8 cellular contexts compared by ENCODE assay signal in the genomic region with DNA sequence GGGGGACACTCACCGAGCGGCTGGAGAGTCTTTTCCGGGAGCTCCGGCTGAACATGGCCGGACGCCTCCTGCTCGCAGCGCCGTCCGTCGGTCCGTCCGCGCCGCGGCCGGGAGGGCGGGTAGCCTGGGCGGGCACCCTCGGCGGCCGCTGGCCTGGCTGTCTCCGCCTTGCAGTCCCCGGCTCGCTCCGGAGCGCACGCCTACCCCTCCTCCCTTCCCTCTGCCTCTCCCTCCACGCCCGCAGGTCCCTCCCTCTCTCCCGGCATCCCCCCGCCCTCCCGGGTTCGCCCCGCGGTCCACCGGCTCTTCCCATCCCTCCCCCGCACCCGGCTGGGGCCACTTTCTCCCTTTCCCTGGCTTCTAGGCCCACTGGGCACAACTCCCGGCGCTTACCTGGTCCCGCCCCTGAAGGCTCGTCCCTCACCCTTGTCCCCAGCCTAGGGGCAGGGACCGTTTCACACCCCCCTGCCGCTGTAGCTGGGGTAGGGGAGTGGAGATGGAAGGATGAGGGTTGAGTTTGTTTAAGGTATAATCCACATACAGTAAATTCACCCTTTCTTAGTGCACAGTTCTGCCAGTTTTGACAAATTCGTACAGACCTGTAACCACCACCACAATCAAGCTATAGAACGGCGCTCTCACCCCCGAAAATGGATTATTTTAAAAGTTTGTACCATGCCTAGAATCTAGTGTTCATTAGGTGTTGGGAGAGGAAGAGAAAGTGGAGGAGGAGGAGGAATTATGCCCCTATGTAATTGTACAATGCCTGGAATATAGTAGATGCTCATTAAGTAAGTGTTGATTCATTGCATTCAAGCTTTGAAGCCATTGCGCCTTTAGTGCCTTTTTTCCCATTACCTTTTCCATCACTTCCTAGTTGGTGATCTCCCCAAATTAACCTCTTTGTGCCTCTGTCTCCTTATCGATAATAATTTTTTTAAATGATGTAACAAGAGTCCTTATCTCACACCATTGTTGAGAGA.
A peak's percentile ranks its signal among the peaks of the same experiment; 100 is the strongest.
DNase-seq lines count a peak whose midpoint lies in the region; ATAC-seq and TF ChIP-seq lines count a peak whose summit lies in the region.

No MANE protein-coding gene starts in this region.

- no peaks in the 10 kb centered on the region for H3K36me3 ChIP-seq in left lung
- no peaks in the 10 kb centered on the region for H3K36me3 ChIP-seq in aorta (ENCODE audit: control insufficient read depth in 1 of 2, insufficient read depth in 2 of 2, low read length in 1 of 2)

- no peak for TF ChIP-seq CTCF in cardiac fibroblast (IDR thresholded peaks at IDR 0.05; ENCODE audit: low read depth, low read length)
- no peak for TF ChIP-seq CTCF in left lung (IDR thresholded peaks at IDR 0.05)

- H3K9me3 ChIP-seq in left lung (no peaks in the 10 kb centered on the region), aorta (ENCODE audit: control insufficient read depth, low read length) (no peaks in the 10 kb centered on the region)

- H3K4me3 ChIP-seq in cardiac fibroblast (replicated peaks in 1 of 2; ENCODE audit: low read depth in 2 of 2, low read length in 2 of 2) (peak overlapping the region; percentile 47 to 54), left lung (peak overlapping the region; percentile 46 to 58), aorta (ENCODE audit: low read length in 2 of 2) (peak overlapping the region; percentile 27 to 39)

- ATAC-seq in Right ventricle myocardium inferior (no peak), left lung (peak; percentile 87), aorta (ENCODE audit: low FRiP score) (peak; percentile 30), GM19397 (IDR thresholded peaks at IDR 0.05; ENCODE audit: unreplicated experiment) (no peak)

- H3K27me3 ChIP-seq in left lung, result peaks cover 0 to 32% of the 10 kb centered on the region in 2 donors
- H3K27me3 ChIP-seq in aorta (ENCODE audit: control insufficient read depth in 1 of 2, insufficient read depth in 2 of 2, low read length in 1 of 2), result no peaks in the 10 kb centered on the region

- intact Hi-C loops in Right ventricle myocardium inferior (cut with DNase I), result no loop called here
- intact Hi-C loops in cardiac septum (cut with DNase I), result no loop called here
- intact Hi-C loops in left lung (cut with DNase I), result no loop called here
- intact Hi-C loops in aorta (cut with DNase I), result no loop called here

- peak overlapping the region in 1 of 2 donors; percentile 65 for H3K27ac ChIP-seq in left lung
- no peak overlapping the region for H3K27ac ChIP-seq in aorta (ENCODE audit: low read depth in 1 of 2, low read length in 2 of 2)

- H3K4me1 ChIP-seq in left lung (peaks cover 8 to 25% of the 10 kb centered on the region in 2 donors), aorta (ENCODE audit: control insufficient read depth in 1 of 2, insufficient read depth in 2 of 2, low read length in 2 of 2) (no peaks in the 10 kb centered on the region)

- WGBS in aorta, 2 donors, result 16 to 22% methylated on average over 38 to 51 of the region's 51 CpGs

- DNase-seq in Right ventricle myocardium inferior (ENCODE audit: missing footprints) (peak; percentile 50), cardiac septum (ENCODE audit: low spot score) (no peak), cardiac fibroblast (ENCODE audit: low read depth in 2 of 2) (peak in 1 of 2 donors; percentile 55), left lung (peak; percentile 53 to 88), aorta (peak in 1 of 2 donors; percentile 79), NCI-H446 treated with DMSO at 0.1 percent for 48 hours (lab: John Stamatoyannopoulos, UW) (no peak), NCI-H128 (lab: John Stamatoyannopoulos, UW; ENCODE audit: unreplicated experiment) (no peak)

Comparison
In these comparisons a context has a peak if more than half of its experiments do, and no peak if none do; other contexts are left out.
1. DNase-seq: peak in Right ventricle myocardium inferior (single experiment) and left lung (2 of 2); none in cardiac septum (single experiment), NCI-H446 treated with DMSO at 0.1 percent for 48 hours (single experiment) and NCI-H128 (single experiment).
2. ATAC-seq: peak in left lung (single experiment) and aorta (single experiment); none in Right ventricle myocardium inferior (single experiment) and GM19397 (single experiment).
3. Peak in every context shown above with its lines, with median percentiles within 50 percentile points of each other: H3K4me3 ChIP-seq.